Comparison of ENCODE assay signal across 1 cellular context in the genomic region with DNA sequence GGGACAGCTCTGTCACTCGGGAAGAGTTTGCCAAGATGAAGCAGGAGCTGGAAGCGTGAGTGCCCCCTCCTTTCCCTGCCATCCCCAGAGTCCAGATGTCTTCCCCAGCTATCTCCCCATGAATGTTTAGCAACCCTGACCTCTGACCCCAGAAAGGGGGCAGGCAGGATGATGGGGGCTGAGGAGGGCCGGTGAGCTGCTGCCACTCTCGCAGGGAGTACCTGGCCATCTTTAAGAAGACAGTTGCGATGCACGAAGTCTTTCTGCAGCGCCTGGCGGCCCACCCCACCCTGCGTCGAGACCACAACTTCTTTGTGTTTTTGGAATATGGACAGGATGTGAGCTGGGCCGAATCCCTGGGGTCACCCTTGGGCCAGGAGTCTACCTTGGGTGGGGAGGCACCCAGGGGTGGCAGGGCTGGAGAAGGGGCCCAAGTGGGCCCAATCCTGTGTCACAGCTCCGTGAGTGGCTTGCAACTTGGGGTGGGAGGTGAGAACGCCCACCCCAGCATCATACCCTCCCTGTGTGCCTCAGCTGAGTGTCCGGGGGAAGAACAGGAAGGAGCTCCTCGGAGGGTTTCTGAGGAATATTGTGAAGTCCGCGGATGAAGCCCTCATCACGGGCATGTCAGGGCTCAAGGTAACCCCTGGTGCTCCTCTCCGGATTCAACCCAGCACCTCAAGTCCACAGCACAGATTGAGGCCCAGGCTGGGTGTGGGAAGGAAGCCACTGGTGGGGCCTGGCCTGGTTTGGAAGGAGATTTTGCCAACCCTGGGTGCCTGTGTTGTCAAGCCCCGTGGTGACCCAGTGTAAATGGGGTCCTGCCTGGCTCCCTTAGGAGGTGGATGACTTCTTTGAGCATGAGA.
A peak's percentile ranks its signal among the peaks of the same experiment; 100 is the strongest.
TF ChIP-seq lines count a peak whose summit lies in the region.

No MANE protein-coding gene starts in this region.

TF ChIP-seq in endothelial cell of umbilical vein, 7 proteins besides CTCF, POLR2A, EP300 and RAD21:
- no peak for TF ChIP-seq MYC (IDR thresholded peaks at IDR 0.05; ENCODE audit: low read depth, low read length)
- TF ChIP-seq POLR2AphosphoS5 (IDR thresholded peaks at IDR 0.05; ENCODE audit: insufficient read depth, low read depth, low read length), result peak; percentile 55
